In the genomic region with DNA sequence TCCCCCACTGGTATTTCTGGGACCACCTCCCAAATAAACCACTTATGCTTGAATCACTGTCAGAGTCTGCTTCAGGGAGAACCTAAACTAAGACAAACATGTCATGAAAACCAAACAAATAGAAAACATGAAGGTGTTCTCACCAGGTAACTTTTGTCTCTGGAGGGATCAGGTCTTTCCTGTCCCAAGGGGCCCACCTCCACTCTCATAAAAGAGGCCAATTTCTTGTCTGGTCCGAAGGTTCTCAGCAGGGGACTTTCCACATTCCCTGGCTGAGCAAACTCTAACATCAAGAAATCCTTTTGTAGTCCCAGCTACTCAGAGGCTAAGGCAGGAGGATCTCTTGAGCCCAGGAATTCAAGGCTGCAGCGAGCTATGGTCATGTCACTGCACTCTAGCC, we compare ENCODE assay signal across 1 cellular context.
TF ChIP-seq lines count a peak whose summit lies in the region.

No MANE protein-coding gene starts in this region.

TF ChIP-seq in HEK293, 187 proteins besides CTCF, POLR2A, EP300 and RAD21 (continued from another document):
- peak; percentile 45 for TF ChIP-seq ZIC2 (tag by site-specific recombination; IDR thresholded peaks at IDR 0.05)
- TF ChIP-seq KLF10 (tag by site-specific recombination; IDR thresholded peaks at IDR 0.05): no peak
